ENCODE assay signal across 32 cellular contexts in the genomic region with DNA sequence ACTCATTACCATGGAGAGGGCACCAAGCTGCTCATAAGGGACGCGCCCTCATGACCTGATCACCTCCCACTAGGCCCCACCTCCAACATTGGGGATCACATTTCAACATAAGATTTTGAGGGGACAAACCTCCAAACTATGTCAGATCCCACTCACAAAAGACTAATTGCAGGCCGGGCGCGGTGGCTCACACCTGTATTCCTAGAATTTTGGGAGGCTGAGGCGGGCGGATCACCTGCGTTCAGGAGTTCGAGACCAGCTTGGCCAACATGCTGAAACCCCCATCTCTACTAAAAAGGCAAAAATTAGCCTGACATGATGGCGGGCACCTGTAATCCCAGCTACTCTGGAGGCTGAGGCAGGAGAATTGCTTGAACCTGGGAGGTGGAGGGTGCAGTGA.
"Had no signal": no experiment of that assay in that cellular context is flagged by ENCODE, and none has a peak within 500 bp of the region (broad histone marks: within the 10 kb centered on the region; RNA-seq: fewer than 3 reads in every experiment).

No MANE protein-coding gene starts in this region.

- ATAC-seq: activated naive CD4-positive, alpha-beta T cell treated with anti-CD3 and anti-CD28 coated beads, Interleukin-2, amount 50 U/mL, for 72 hours; activated naive CD8-positive, alpha-beta T cell treated with anti-CD3 and anti-CD28 coated beads, Interleukin-2, amount 50 U/mL, for 24 hours; activated T-cell treated with anti-CD3 and anti-CD28 coated beads, Interleukin-2, amount 50 U/mL, for 4 hours; activated T-cell treated with anti-CD3 and anti-CD28 coated beads, Interleukin-2, amount 50 U/mL, for 72 hours; activated T-helper 17 cell treated with anti-CD3 and anti-CD28 coated beads, Interleukin-2, amount 50 U/mL, for 72 hours; body of pancreas had no signal

- DNase-seq: activated effector memory CD4-positive, alpha-beta T cell treated with anti-CD3 and anti-CD28 coated beads, Interleukin-2, amount 50 U/mL, for 16 hours; activated effector memory CD4-positive, alpha-beta T cell treated with Interleukin-2 at 50 U/mL for 16 hours; activated gamma-delta T cell; activated gamma-delta T cell treated with Interleukin-2 at 50 U/mL for 16 hours; activated naive CD4-positive, alpha-beta T cell; activated naive CD4-positive, alpha-beta T cell treated with anti-CD3 and anti-CD28 coated beads for 36 hours; activated naive CD4-positive, alpha-beta T cell treated with anti-CD3 and anti-CD28 coated beads, Interleukin-2, amount 10 ng/mL, durations not matched to agents 7 days and 5 days; activated naive CD4-positive, alpha-beta T cell treated with anti-CD3 and anti-CD28 coated beads, Interleukin-2, amount 50 U/mL, for 16 hours; activated naive CD4-positive, alpha-beta T cell treated with Interleukin-2 at 50 U/mL for 16 hours; activated naive CD8-positive, alpha-beta T cell treated with anti-CD3 and anti-CD28 coated beads for 36 hours; activated naive CD8-positive, alpha-beta T cell treated with anti-CD3 and anti-CD28 coated beads, Interleukin-2, amount 10 ng/mL, durations not matched to agents 7 days and 5 days; activated naive CD8-positive, alpha-beta T cell treated with anti-CD3 and anti-CD28 coated beads, Interleukin-2, amount 50 U/mL, for 24 hours; activated T-cell treated with anti-CD3 and anti-CD28 coated beads, Interleukin-2, amount 50 U/mL, for 1 hour; activated T-cell treated with anti-CD3 and anti-CD28 coated beads, Interleukin-2, amount 50 U/mL, for 24 hours; activated T-cell treated with anti-CD3 and anti-CD28 coated beads, Interleukin-2, amount 50 U/mL, for 4 hours; activated T-cell treated with anti-CD3 and anti-CD28 coated beads, Interleukin-2, amount 50 U/mL, for 48 hours; activated T-cell treated with anti-CD3 and anti-CD28 coated beads, Interleukin-2, amount 50 U/mL, for 72 hours; adrenal gland; amniotic stem cell; amygdala; anterior cingulate cortex; aorta; body of pancreas; brain microvascular endothelial cell; caudate nucleus; central memory CD4-positive, alpha-beta T cell; cerebellar nuclear complex had no signal

- H3K4me3 ChIP-seq: adrenal gland, ascending aorta, body of pancreas, breast epithelium, cardiac muscle cell had no signal

- H3K27ac ChIP-seq: adrenal gland, ascending aorta, body of pancreas, brain microvascular endothelial cell, breast epithelium, cardiac muscle cell had no signal

- H3K9me3 ChIP-seq: adrenal gland, ascending aorta, body of pancreas, breast epithelium had no signal

- H3K4me1 ChIP-seq: adrenal gland, ascending aorta, body of pancreas, breast epithelium had no signal

- H3K27me3 ChIP-seq: adrenal gland, ascending aorta, body of pancreas, brain microvascular endothelial cell, breast epithelium, cardiac muscle cell had no signal
